ENCODE assay signal across 20 cellular contexts in the genomic region with DNA sequence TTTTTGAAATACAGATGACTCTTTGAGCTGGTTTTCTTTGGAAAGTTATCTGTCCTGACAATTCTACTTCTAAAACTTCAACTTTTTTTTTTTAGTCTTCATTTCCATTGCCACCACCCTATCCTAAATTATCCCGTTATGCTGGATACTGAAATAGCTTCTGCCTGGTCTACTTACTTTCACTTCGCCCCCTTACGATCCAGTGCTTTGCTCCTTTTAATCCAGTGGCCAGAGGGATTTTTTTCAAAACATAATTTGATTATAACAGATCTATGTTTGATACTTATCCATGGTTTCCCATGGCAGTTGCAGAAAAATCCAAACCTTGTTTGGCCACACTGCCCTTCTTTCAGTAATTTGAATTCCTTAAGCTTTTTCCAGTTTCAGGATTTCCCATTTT. TPM values are rescaled to one million over a fixed set of nuclear protein-coding genes. Genes with fewer than 3 reads are reported as not detected.
DNase-seq lines count a peak whose midpoint lies in the region; ATAC-seq and TF ChIP-seq lines count a peak whose summit lies in the region.
"Had no signal": no experiment of that assay in that cellular context is flagged by ENCODE, and none has a peak within 500 bp of the region (broad histone marks: within the 10 kb centered on the region; RNA-seq: fewer than 3 reads in every experiment).

No MANE protein-coding gene starts in this region.

- H3K4me3 ChIP-seq in adrenal gland = peak overlapping the region in 1 of 4 donors; percentile 29
- H3K4me3 ChIP-seq in thyroid gland (replicated peaks in 1 of 3) = no peak overlapping the region
- H3K4me3 ChIP-seq: A549, body of pancreas, Peyer's patch had no signal

- no peak for ATAC-seq in activated naive CD8-positive, alpha-beta T cell treated with anti-CD3 and anti-CD28 coated beads, Interleukin-2, amount 50 U/mL, for 24 hours
- ATAC-seq in GM21737 (IDR thresholded peaks at IDR 0.05; ENCODE audit: unreplicated experiment) = no peak
- no peak for ATAC-seq in GM19395 (IDR thresholded peaks at IDR 0.05; ENCODE audit: unreplicated experiment)
- ATAC-seq in HG03442 (IDR thresholded peaks at IDR 0.05; ENCODE audit: unreplicated experiment) = no peak
- ATAC-seq: A549; body of pancreas; stimulated activated naive CD8-positive, alpha-beta T cell treated with anti-CD3 and anti-CD28 coated beads, Interleukin-15, Interleukin-2, amounts not matched to agents 100 U/mL and 50 U/mL, for 24 hours had no signal

- intact Hi-C loops in adrenal gland (cut with DNase I) = no loop called here
- intact Hi-C loops in thyroid gland (cut with DNase I) = no loop called here

- DNase-seq in activated naive CD8-positive, alpha-beta T cell treated with anti-CD3 and anti-CD28 coated beads, Interleukin-2, amount 50 U/mL, for 24 hours = no peak
- DNase-seq in adrenal gland (no peak), mesothelial cell of epicardium (ENCODE audit: low spot score in 2 of 2, unreplicated experiment in 2 of 2) (no peak), thyroid gland (no peak)
- DNase-seq: activated CD4-positive, alpha-beta T cell treated with anti-CD3 and anti-CD28 coated beads, Interleukin-2, amount 50 U/mL, for 1 hour; activated effector memory CD4-positive, alpha-beta T cell treated with Interleukin-2 at 50 U/mL for 16 hours; body of pancreas; endodermal cell; H7; naive B cell; NCI-H1694; NCI-H69; Peyer's patch; stimulated activated naive CD8-positive, alpha-beta T cell treated with anti-CD3 and anti-CD28 coated beads, Interleukin-15, Interleukin-2, amounts not matched to agents 100 U/mL and 50 U/mL, for 24 hours had no signal

- H3K9me3 ChIP-seq in adrenal gland (replicated peaks in 1 of 3) (no peaks in the 10 kb centered on the region), thyroid gland (no peaks in the 10 kb centered on the region)
- H3K9me3 ChIP-seq: A549, body of pancreas, Peyer's patch, right atrium auricular region had no signal

- H3K4me1 ChIP-seq in adrenal gland (replicated peaks in 1 of 2) (peaks cover 8 to 27% of the 10 kb centered on the region in 2 donors), thyroid gland (peaks cover 24 to 26% of the 10 kb centered on the region in 2 donors)

- H3K27ac ChIP-seq in adrenal gland = peak overlapping the region in 3 of 5 donors; percentile 31 to 43 (median 39)
- H3K27ac ChIP-seq in thyroid gland = peak overlapping the region in 2 of 3 donors; percentile 63 to 74
- H3K27ac ChIP-seq: A549, right atrium auricular region had no signal

- H3K4me1 Mint-ChIP-seq in activated naive CD8-positive, alpha-beta T cell (ENCODE audit: low read depth) = peaks cover 55% of the 10 kb centered on the region
- peaks cover 54% of the 10 kb centered on the region for H3K4me1 Mint-ChIP-seq in activated naive CD8-positive, alpha-beta T cell treated with anti-CD3 and anti-CD28 coated beads, Interleukin-2, amount 50 U/mL, for 24 hours
- H3K4me1 Mint-ChIP-seq in mesothelial cell of epicardium = peaks cover 13% of the 10 kb centered on the region
- H3K4me1 Mint-ChIP-seq: endodermal cell had no signal

- no peaks in the 10 kb centered on the region for H3K9me3 Mint-ChIP-seq in activated naive CD8-positive, alpha-beta T cell (ENCODE audit: low read depth)
- H3K9me3 Mint-ChIP-seq in activated naive CD8-positive, alpha-beta T cell treated with anti-CD3 and anti-CD28 coated beads, Interleukin-2, amount 50 U/mL, for 24 hours = no peaks in the 10 kb centered on the region
- no peaks in the 10 kb centered on the region for H3K9me3 Mint-ChIP-seq in mesothelial cell of epicardium
- H3K9me3 Mint-ChIP-seq: endodermal cell, naive B cell had no signal

- H3K36me3 ChIP-seq in adrenal gland (replicated peaks in 1 of 2) (no peaks in the 10 kb centered on the region), thyroid gland (no peaks in the 10 kb centered on the region)
- H3K36me3 ChIP-seq: right atrium auricular region had no signal

- no peaks in the 10 kb centered on the region for H3K36me3 Mint-ChIP-seq in activated naive CD8-positive, alpha-beta T cell
- peaks cover 34% of the 10 kb centered on the region for H3K36me3 Mint-ChIP-seq in activated naive CD8-positive, alpha-beta T cell treated with anti-CD3 and anti-CD28 coated beads, Interleukin-2, amount 50 U/mL, for 24 hours (ENCODE audit: low read depth)
- peaks cover 18% of the 10 kb centered on the region for H3K36me3 Mint-ChIP-seq in mesothelial cell of epicardium
- H3K36me3 Mint-ChIP-seq: naive B cell had no signal

- TF ChIP-seq POLR2A in adrenal gland (IDR thresholded peaks at IDR 0.05) = no peak
- TF ChIP-seq POLR2A in thyroid gland (IDR thresholded peaks at IDR 0.05) = no peak

- no peaks in the 10 kb centered on the region for H3K27me3 Mint-ChIP-seq in activated naive CD8-positive, alpha-beta T cell
- no peaks in the 10 kb centered on the region for H3K27me3 Mint-ChIP-seq in activated naive CD8-positive, alpha-beta T cell treated with anti-CD3 and anti-CD28 coated beads, Interleukin-2, amount 50 U/mL, for 24 hours
- H3K27me3 Mint-ChIP-seq in mesothelial cell of epicardium (ENCODE audit: low read depth) = no peaks in the 10 kb centered on the region
- H3K27me3 Mint-ChIP-seq: naive B cell had no signal

- no peaks in the 10 kb centered on the region for H3K27me3 ChIP-seq in adrenal gland
- H3K27me3 ChIP-seq in thyroid gland = no peaks in the 10 kb centered on the region
- H3K27me3 ChIP-seq: body of pancreas, Peyer's patch, right atrium auricular region had no signal

- no peak overlapping the region for H3K4me3 Mint-ChIP-seq in activated naive CD8-positive, alpha-beta T cell
- H3K4me3 Mint-ChIP-seq in activated naive CD8-positive, alpha-beta T cell treated with anti-CD3 and anti-CD28 coated beads, Interleukin-2, amount 50 U/mL, for 24 hours = no peak overlapping the region
- H3K4me3 Mint-ChIP-seq in mesothelial cell of epicardium = no peak overlapping the region
- H3K4me3 Mint-ChIP-seq: endodermal cell, naive B cell had no signal

- peak overlapping the region; percentile 78 for H3K27ac Mint-ChIP-seq in activated naive CD8-positive, alpha-beta T cell
- H3K27ac Mint-ChIP-seq in activated naive CD8-positive, alpha-beta T cell treated with anti-CD3 and anti-CD28 coated beads, Interleukin-2, amount 50 U/mL, for 24 hours = no peak overlapping the region
- peak overlapping the region; percentile 80 for H3K27ac Mint-ChIP-seq in mesothelial cell of epicardium
- H3K27ac Mint-ChIP-seq: endodermal cell had no signal

- 25 to 42% (median 34%) methylated on average over 3 of the region's 3 CpGs for WGBS in adrenal gland, 4 donors
- WGBS in thyroid gland, 2 donors = 61 to 79% methylated on average over 3 of the region's 3 CpGs

- no peak for TF ChIP-seq CTCF in adrenal gland (IDR thresholded peaks at IDR 0.05)
- TF ChIP-seq CTCF in mesothelial cell of epicardium (IDR thresholded peaks at IDR 0.05; ENCODE audit: unreplicated experiment) = no peak
- no peak for TF ChIP-seq CTCF in thyroid gland (IDR thresholded peaks at IDR 0.05)

RNA-seq across cellular contexts. Expression of gene ASXL1, which starts 27.4 kb away (rescaled TPM):
- total RNA-seq in adrenal gland = 10 to 100 TPM; 26.4 to 75.1 (median 51.8) TPM
- polyA plus RNA-seq in adrenal gland = 10 to 100 TPM; 19.9 to 59.3 (median 43.6) TPM
- 173 to 182 TPM (median 173 TPM) in 3 replicates for total RNA-seq in mesothelial cell of epicardium
- total RNA-seq in thyroid gland = 100 to 1,000 TPM in 1 of 4 donors, 10 to 100 TPM in 3; 62.1 to 155 (median 67.5) TPM
